ENCODE assay signal across 8 cellular contexts in the genomic region with DNA sequence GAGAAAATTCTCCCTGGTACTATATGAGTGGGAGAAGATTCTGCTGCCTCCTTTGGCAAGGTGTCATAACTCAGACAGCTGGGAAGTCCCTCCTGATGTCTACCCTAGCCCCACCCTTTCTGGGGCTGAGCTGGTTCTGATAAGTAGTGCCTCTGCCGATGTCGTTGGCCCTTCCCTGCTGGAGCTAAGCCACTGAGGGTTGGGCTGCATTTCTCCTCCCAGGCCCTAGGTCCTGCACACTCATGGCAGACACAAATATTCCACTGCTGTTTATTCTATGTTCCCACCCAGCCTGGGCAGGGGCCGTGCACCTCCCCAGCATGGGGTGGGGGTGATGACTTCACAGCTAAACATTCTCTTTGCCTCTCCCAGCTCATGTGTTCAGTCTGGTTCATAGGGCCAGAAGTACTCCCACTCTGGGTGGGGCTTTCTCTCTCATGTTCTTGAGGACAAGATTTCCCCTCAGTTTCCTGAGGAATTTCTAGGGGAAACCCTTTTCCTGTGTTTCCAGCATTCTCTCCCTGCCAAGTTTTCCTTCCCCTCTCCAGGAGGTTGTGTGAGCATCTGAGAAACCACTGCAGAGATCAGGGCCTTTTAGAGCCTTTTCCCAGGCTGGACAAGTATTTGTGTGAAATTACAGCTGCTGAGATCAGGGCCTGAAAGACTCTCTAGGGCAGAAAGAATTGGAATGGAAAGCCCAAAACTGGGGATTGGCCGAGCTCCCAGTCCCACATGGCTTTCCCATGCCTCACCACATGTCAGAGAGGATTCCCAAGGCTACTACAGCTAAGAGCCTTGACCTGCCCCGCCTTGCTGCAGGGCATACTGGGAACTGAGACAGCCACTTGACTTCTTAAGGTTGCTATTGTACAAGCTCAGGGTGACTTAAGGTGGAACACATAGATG.
DNase-seq lines count a peak whose midpoint lies in the region; TF ChIP-seq lines count a peak whose summit lies in the region.

No MANE protein-coding gene starts in this region.

- H3K9me3 ChIP-seq in PC-9 (ENCODE audit: insufficient read depth, low read depth) = no peaks in the 10 kb centered on the region
- no peaks in the 10 kb centered on the region for H3K9me3 ChIP-seq in uterus

- H3K4me3 Mint-ChIP-seq in mesothelial cell of epicardium = no peak overlapping the region

- CTCF ChIA-PET in PC-9 (lab: Charles Lee) = interaction anchor here (0.5 to 1.5 kb wide), 8 partner anchors 9 to 205 kb away, joined by 3 to 7 read pairs (median 3); a partner anchor contains a TSS

- H2AFZ ChIP-seq in PC-9 = no peak overlapping the region

- peaks cover 28% of the 10 kb centered on the region for H3K4me1 Mint-ChIP-seq in mesothelial cell of epicardium

- H3K27me3 Mint-ChIP-seq in mesothelial cell of epicardium (ENCODE audit: low read depth) = no peaks in the 10 kb centered on the region

- H3K27ac ChIP-seq in PC-9 (peak overlapping the region; percentile 80), dorsolateral prefrontal cortex (peak overlapping the region in 45 of 59 donors; percentile 3 to 79 (median 49)), uterus (peak overlapping the region; percentile 92 to 97)

- H3K4me1 ChIP-seq in PC-9 (replicated peaks; ENCODE audit: insufficient read depth) = peaks cover 17% of the 10 kb centered on the region
- H3K4me1 ChIP-seq in uterus = peaks cover 20 to 39% of the 10 kb centered on the region in 2 donors

- H4K20me1 ChIP-seq in PC-9 (ENCODE audit: insufficient read depth) = no peaks in the 10 kb centered on the region

- no peaks in the 10 kb centered on the region for H3K9me2 ChIP-seq in PC-9 (ENCODE audit: insufficient read depth)

- TF ChIP-seq CTCF in PC-9 (conservative IDR thresholded peaks at IDR 0.05) (no peak), dorsolateral prefrontal cortex (IDR thresholded peaks at IDR 0.05 in 54 of 56, conservative IDR thresholded peaks at IDR 0.05 in 2 of 56; ENCODE audit: low read depth in 1 of 56, partially characterized antibody in 56 of 56) (no peak), mesothelial cell of epicardium (IDR thresholded peaks at IDR 0.05; ENCODE audit: unreplicated experiment) (no peak), uterus (IDR thresholded peaks at IDR 0.05) (peak in 2 of 4 experiments; percentile 28 to 32)

- H3K27me3 ChIP-seq in PC-9 (ENCODE audit: insufficient read depth, low read depth) (no peaks in the 10 kb centered on the region), dorsolateral prefrontal cortex (no peaks in the 10 kb centered on the region), uterus (no peaks in the 10 kb centered on the region)

- H3K79me2 ChIP-seq in PC-9 (ENCODE audit: low read depth) = 0 out of 2 replicates have a peak, but pooled peaks cover 4% of the 10 kb centered on the region

- H3K4me3 ChIP-seq in PC-9 (no peak overlapping the region), dorsolateral prefrontal cortex (no peak overlapping the region), uterus (no peak overlapping the region)

- intact Hi-C loops in PC-9 (cut with micrococcal nuclease; ENCODE audit: unreplicated experiment) (loop anchor here (1.0 to 5.0 kb wide), 3 partner anchors 19 to 181 kb away; a partner anchor contains a TSS), dorsolateral prefrontal cortex (cut with DNase I) (no loop called here), uterus (cut with DNase I; ENCODE audit: low total_unique reads) (loop anchor here (5.0 to 10.0 kb wide), 2 partner anchors 66 to 348 kb away; a partner anchor contains a TSS)

- DNase-seq in DMS 273 treated with DMSO at 0.1 percent for 48 hours (lab: John Stamatoyannopoulos, UW) (peak; percentile 36), PC-9 (peak; percentile 79 to 80), dorsolateral prefrontal cortex (peak in 1 of 10 donors; percentile 55), mesothelial cell of epicardium (ENCODE audit: low spot score in 2 of 2, unreplicated experiment in 2 of 2) (no peak), uterus (peak; percentile 90 to 92), D341Med (ENCODE audit: low spot score) (no peak), NCI-H1105 treated with DMSO at 0.1 percent for 48 hours (lab: John Stamatoyannopoulos, UW) (no peak), retina (no peak)

- peaks cover 16% of the 10 kb centered on the region; the same call in 1 of the 2 replicates for H3F3A ChIP-seq in PC-9 (ENCODE audit: insufficient read depth, low read depth)

- peaks cover 22% of the 10 kb centered on the region for H3K36me3 Mint-ChIP-seq in mesothelial cell of epicardium

- peak in 1 of 2 donors; percentile 39 for TF ChIP-seq POLR2A in uterus (IDR thresholded peaks at IDR 0.05)

- TSS peak; percentile 75 for BruUV-seq in PC-9 (replicated peaks; lab: Mats Ljungman, UMichigan)

- peaks cover 3% of the 10 kb centered on the region for H3K36me3 ChIP-seq in PC-9 (ENCODE audit: low read depth)
- H3K36me3 ChIP-seq in uterus = no peaks in the 10 kb centered on the region

- H3K27ac Mint-ChIP-seq in mesothelial cell of epicardium = peak overlapping the region; percentile 89

- H3K4me2 ChIP-seq in PC-9 = peak overlapping the region; percentile 35

- POLR2A ChIA-PET in PC-9 (lab: Charles Lee; ENCODE audit: unreplicated experiment) = interaction anchor here (0.5 to 0.9 kb wide), 7 partner anchors 11 to 388 kb away, joined by 3 to 12 read pairs (median 4); a partner anchor contains a TSS

- H3K9me3 Mint-ChIP-seq in mesothelial cell of epicardium = no peaks in the 10 kb centered on the region

Comparison
In these comparisons a context has a peak if more than half of its experiments do, and no peak if none do; other contexts are left out.
1. DNase-seq: peak in DMS 273 treated with DMSO at 0.1 percent for 48 hours (single experiment), PC-9 (2 of 2) and uterus (2 of 2); none in mesothelial cell of epicardium (0 of 2), D341Med (single experiment), NCI-H1105 treated with DMSO at 0.1 percent for 48 hours (single experiment) and retina (single experiment).
2. intact Hi-C loops: an anchor here in PC-9 (1.0 to 5.0 kb wide) and uterus (5.0 to 10.0 kb wide); none called in dorsolateral prefrontal cortex.
3. Peak in every context shown above with its lines, with median percentiles within 50 percentile points of each other: H3K27ac ChIP-seq.